2 cellular contexts compared by ENCODE assay signal in the genomic region with DNA sequence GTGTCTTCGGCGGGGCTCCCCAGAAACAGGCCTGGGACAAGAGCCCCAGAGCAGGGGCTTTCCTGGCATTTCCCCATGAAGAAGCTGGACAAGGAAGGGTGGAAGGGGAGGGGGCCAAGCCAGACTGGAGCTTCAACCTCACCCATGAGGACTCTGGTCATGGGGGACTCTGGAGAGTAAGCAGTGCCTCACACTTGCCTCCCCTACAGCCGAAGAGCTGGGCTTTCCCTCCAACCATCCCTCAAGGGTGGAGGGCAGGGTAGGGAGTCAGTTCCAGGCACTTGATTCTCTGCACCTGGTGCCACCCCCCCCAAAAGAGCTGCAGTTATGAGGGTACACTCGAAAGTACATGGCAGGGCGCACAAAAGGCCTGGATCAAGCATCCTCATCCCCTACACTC.
TF ChIP-seq lines count a peak whose summit lies in the region.

No MANE protein-coding gene starts in this region.

TF ChIP-seq in A549, 52 proteins besides CTCF, POLR2A, EP300 and RAD21 (continued from another document):
- TF ChIP-seq, protein P1, sequence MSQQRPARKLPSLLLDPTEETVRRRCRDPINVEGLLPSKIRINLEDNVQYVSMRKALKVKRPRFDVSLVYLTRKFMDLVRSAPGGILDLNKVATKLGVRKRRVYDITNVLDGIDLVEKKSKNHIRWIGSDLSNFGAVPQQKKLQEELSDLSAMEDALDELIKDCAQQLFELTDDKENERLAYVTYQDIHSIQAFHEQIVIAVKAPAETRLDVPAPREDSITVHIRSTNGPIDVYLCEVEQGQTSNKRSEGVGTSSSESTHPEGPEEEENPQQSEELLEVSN (IDR thresholded peaks at IDR 0.05; ENCODE audit: borderline replicate concordance, low read depth), result no peak
- TF ChIP-seq RNF2 (IDR thresholded peaks at IDR 0.05; ENCODE audit: borderline replicate concordance, low read depth) (no peak), HDAC2 (IDR thresholded peaks at IDR 0.05) (no peak), RCOR1 (IDR thresholded peaks at IDR 0.05; ENCODE audit: low read depth, low read length) (no peak), FOSL2 (IDR thresholded peaks at IDR 0.05) (no peak), FOSL2 (CRISPR knock-in tag; IDR thresholded peaks at IDR 0.05) (no peak)

TF ChIP-seq in HCT116, 20 proteins besides CTCF, POLR2A, EP300 and RAD21 (continued from another document):
- TF ChIP-seq, protein P2, sequence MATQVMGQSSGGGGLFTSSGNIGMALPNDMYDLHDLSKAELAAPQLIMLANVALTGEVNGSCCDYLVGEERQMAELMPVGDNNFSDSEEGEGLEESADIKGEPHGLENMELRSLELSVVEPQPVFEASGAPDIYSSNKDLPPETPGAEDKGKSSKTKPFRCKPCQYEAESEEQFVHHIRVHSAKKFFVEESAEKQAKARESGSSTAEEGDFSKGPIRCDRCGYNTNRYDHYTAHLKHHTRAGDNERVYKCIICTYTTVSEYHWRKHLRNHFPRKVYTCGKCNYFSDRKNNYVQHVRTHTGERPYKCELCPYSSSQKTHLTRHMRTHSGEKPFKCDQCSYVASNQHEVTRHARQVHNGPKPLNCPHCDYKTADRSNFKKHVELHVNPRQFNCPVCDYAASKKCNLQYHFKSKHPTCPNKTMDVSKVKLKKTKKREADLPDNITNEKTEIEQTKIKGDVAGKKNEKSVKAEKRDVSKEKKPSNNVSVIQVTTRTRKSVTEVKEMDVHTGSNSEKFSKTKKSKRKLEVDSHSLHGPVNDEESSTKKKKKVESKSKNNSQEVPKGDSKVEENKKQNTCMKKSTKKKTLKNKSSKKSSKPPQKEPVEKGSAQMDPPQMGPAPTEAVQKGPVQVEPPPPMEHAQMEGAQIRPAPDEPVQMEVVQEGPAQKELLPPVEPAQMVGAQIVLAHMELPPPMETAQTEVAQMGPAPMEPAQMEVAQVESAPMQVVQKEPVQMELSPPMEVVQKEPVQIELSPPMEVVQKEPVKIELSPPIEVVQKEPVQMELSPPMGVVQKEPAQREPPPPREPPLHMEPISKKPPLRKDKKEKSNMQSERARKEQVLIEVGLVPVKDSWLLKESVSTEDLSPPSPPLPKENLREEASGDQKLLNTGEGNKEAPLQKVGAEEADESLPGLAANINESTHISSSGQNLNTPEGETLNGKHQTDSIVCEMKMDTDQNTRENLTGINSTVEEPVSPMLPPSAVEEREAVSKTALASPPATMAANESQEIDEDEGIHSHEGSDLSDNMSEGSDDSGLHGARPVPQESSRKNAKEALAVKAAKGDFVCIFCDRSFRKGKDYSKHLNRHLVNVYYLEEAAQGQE (IDR thresholded peaks at IDR 0.05; ENCODE audit: low read depth), result no peak
- TF ChIP-seq YY1 (IDR thresholded peaks at IDR 0.05; ENCODE audit: extremely low read depth, insufficient replicate concordance, low read depth, low read length), result no peak
- TF ChIP-seq SIN3A (IDR thresholded peaks at IDR 0.05; ENCODE audit: low read depth), result no peak
- no peak for TF ChIP-seq ZFX (IDR thresholded peaks at IDR 0.05)
- TF ChIP-seq, protein P3, sequence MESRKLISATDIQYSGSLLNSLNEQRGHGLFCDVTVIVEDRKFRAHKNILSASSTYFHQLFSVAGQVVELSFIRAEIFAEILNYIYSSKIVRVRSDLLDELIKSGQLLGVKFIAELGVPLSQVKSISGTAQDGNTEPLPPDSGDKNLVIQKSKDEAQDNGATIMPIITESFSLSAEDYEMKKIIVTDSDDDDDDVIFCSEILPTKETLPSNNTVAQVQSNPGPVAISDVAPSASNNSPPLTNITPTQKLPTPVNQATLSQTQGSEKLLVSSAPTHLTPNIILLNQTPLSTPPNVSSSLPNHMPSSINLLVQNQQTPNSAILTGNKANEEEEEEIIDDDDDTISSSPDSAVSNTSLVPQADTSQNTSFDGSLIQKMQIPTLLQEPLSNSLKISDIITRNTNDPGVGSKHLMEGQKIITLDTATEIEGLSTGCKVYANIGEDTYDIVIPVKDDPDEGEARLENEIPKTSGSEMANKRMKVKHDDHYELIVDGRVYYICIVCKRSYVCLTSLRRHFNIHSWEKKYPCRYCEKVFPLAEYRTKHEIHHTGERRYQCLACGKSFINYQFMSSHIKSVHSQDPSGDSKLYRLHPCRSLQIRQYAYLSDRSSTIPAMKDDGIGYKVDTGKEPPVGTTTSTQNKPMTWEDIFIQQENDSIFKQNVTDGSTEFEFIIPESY (IDR thresholded peaks at IDR 0.05; ENCODE audit: extremely low read depth, insufficient replicate concordance, low read length), result no peak
- TF ChIP-seq ELF1 (IDR thresholded peaks at IDR 0.05; ENCODE audit: borderline replicate concordance, low read depth), result no peak
- TF ChIP-seq EZH2 (IDR thresholded peaks at IDR 0.05), result no peak
- no peak for TF ChIP-seq JUND (IDR thresholded peaks at IDR 0.05)
- TF ChIP-seq, protein P4, sequence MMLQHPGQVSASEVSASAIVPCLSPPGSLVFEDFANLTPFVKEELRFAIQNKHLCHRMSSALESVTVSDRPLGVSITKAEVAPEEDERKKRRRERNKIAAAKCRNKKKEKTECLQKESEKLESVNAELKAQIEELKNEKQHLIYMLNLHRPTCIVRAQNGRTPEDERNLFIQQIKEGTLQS (IDR thresholded peaks at IDR 0.05), result no peak
- TF ChIP-seq SRF (IDR thresholded peaks at IDR 0.05; ENCODE audit: low read depth), result no peak
- TF ChIP-seq MAX (IDR thresholded peaks at IDR 0.05), result no peak
